ENCODE assay signal across 9 cellular contexts in genomic region chr13:90445179-90445578, GRCh38.
DNase-seq lines count a peak whose midpoint lies in the region; ATAC-seq, FAIRE-seq and TF ChIP-seq lines count a peak whose summit lies in the region.
"Had no signal": no experiment of that assay in that cellular context is flagged by ENCODE, and none has a peak within 500 bp of the region (broad histone marks: within the 10 kb centered on the region; RNA-seq: fewer than 3 reads in every experiment).

No MANE protein-coding gene starts in this region.

- no peak for TF ChIP-seq POLR2A in H54 (IDR thresholded peaks at IDR 0.05; ENCODE audit: low read depth, low read length)

- peak overlapping the region; percentile 71 for H3K9ac ChIP-seq in skeletal muscle satellite cell (ENCODE audit: low read depth, low read length)

- ATAC-seq in SK-N-SH treated with all-trans-retinoic acid at 6 μM for 48 hours: peak; percentile 99
- no peak for ATAC-seq in GM19397 (IDR thresholded peaks at IDR 0.05; ENCODE audit: unreplicated experiment)

- peaks cover 36% of the 10 kb centered on the region for H3K4me1 ChIP-seq in skeletal muscle satellite cell (ENCODE audit: control insufficient read depth, insufficient read depth, low read length)

- peak; percentile 100 for FAIRE-seq in H54 (lab: Jason Lieb, UNC)

- peak overlapping the region; percentile 8 for H3K4me3 ChIP-seq in skeletal muscle satellite cell (ENCODE audit: low read length)

- DNase-seq in H54 (ENCODE audit: insufficient read length, low spot score) (peak; percentile 35), foreskin melanocyte (peak; percentile 57), activated gamma-delta T cell (lab: John Stamatoyannopoulos, UW) (no peak)
- no peak for DNase-seq in activated CD4-positive, alpha-beta T cell treated with anti-CD3 and anti-CD28 coated beads for 4 hours
- DNase-seq in stimulated activated CD4-positive, alpha-beta T cell treated with anti-CD3 and anti-CD28 coated beads, Interleukin-1b, Interleukin-23, amount 100 ng/mL, for 48 hours: no peak
- DNase-seq: Karpas-422 had no signal

- no peaks in the 10 kb centered on the region for H3K9me3 ChIP-seq in skeletal muscle satellite cell (replicated peaks; ENCODE audit: low read length)

- no peaks in the 10 kb centered on the region for H3K36me3 ChIP-seq in skeletal muscle satellite cell (ENCODE audit: insufficient read depth, low read length)

- H3K27me3 ChIP-seq in skeletal muscle satellite cell (ENCODE audit: control insufficient read depth, insufficient read depth, low read length): no peaks in the 10 kb centered on the region

- peak overlapping the region; percentile 48 for H3K4me2 ChIP-seq in skeletal muscle satellite cell (ENCODE audit: low read length)

TF ChIP-seq in SK-N-SH treated with all-trans-retinoic acid at 6 μM for 48 hours, 23 proteins besides CTCF, POLR2A, EP300 and RAD21:
- no peak for TF ChIP-seq OSR1 (CRISPR knock-in tag; IDR thresholded peaks at IDR 0.05)
- no peak for TF ChIP-seq ZNF70 (CRISPR knock-in tag; IDR thresholded peaks at IDR 0.05)
- TF ChIP-seq GLIS3 (CRISPR knock-in tag; IDR thresholded peaks at IDR 0.05): 0 out of 2 replicates have a peak, but pooled peaks have one; percentile 9
- TF ChIP-seq CSDC2 (CRISPR knock-in tag; IDR thresholded peaks at IDR 0.05): 0 out of 2 replicates have a peak, but pooled peaks have one; percentile 64
- TF ChIP-seq ZNF8 (CRISPR knock-in tag; IDR thresholded peaks at IDR 0.05): peak; percentile 9; the same call in 1 of the 2 replicates
- 0 out of 2 replicates have a peak, but pooled peaks have one; percentile 22 for TF ChIP-seq SNAI2 (CRISPR knock-in tag; IDR thresholded peaks at IDR 0.05)
- peak; percentile 86 for TF ChIP-seq ISL1 (CRISPR knock-in tag; IDR thresholded peaks at IDR 0.05)
TF ChIP-seq in SK-N-SH treated with all-trans-retinoic acid at 6 μM for 48 hours: peak in this region for 5.

Comparison
In these comparisons a context has a peak if more than half of its experiments do, and no peak if none do; other contexts are left out.
1. DNase-seq: peak in H54 (single experiment) and foreskin melanocyte (single experiment); none in activated gamma-delta T cell (single experiment), activated CD4-positive, alpha-beta T cell treated with anti-CD3 and anti-CD28 coated beads for 4 hours (0 of 2) and stimulated activated CD4-positive, alpha-beta T cell treated with anti-CD3 and anti-CD28 coated beads, Interleukin-1b, Interleukin-23, amount 100 ng/mL, for 48 hours (single experiment).